In the genomic region with DNA sequence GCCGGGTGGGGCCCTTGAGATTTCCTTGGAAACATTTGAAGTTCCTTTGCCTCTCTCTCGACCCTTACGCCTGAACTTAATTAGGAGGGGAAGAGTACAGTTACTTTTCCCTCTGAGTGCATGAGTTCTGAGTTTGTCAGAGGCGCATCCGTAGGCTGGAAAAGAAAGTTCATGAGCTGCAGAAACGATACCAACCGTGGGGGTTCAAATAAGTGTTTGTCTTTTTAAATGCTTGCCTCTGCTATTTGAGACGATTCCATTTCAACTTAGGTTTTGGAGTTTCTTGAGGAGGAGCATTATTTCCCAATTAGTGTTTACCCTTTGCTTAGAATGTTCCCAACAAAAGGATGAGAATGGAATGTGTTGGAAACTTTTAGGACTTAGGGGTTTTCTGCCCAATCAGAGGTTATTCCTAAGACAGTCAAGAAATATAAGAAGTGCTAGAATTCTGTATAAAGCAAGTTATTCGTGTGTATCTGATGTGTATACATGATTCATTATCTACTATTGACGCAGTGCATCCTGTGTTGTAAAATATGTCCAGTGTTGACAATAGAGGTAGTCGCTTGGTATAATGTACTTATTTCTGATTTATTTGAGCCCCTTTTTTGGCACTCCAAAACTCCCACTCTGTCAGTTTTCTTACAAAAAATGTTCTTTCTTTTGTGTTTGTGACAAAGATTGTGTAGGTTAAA, we compare ENCODE assay signal across 8 cellular contexts. TPM values are rescaled to one million over a fixed set of nuclear protein-coding genes. Genes with fewer than 3 reads are reported as not detected.
DNase-seq lines count a peak whose midpoint lies in the region; ATAC-seq and TF ChIP-seq lines count a peak whose summit lies in the region.

No MANE protein-coding gene starts in this region.

- no peak for DNase-seq in activated naive CD4-positive, alpha-beta T cell treated with anti-CD3 and anti-CD28 coated beads, Interleukin-2, amount 10 ng/mL, durations not matched to agents 7 days and 5 days
- DNase-seq in activated naive CD4-positive, alpha-beta T cell treated with Interleukin-2 at 50 U/mL for 16 hours, result no peak
- DNase-seq in activated naive CD8-positive, alpha-beta T cell treated with anti-CD3 and anti-CD28 coated beads for 36 hours, result no peak
- DNase-seq in iris pigment epithelial cell (ENCODE audit: low read depth), result peak; percentile 48
- no peak for DNase-seq in suprapubic skin (ENCODE audit: low spot score in 2 of 2)
- no peak for DNase-seq in NAMALWA (ENCODE audit: low spot score)
- no peak for DNase-seq in cerebellar nuclear complex (lab: John Stamatoyannopoulos, UW)

- WGBS in suprapubic skin, result 2% methylated on average over 11 of the region's 11 CpGs

- peaks cover 4% of the 10 kb centered on the region for H3K9me3 Mint-ChIP-seq in activated naive CD4-positive, alpha-beta T cell treated with anti-CD3 and anti-CD28 coated beads, Interleukin-2, amount 10 ng/mL, durations not matched to agents 7 days and 5 days
- H3K9me3 Mint-ChIP-seq in activated naive CD8-positive, alpha-beta T cell treated with anti-CD3 and anti-CD28 coated beads for 36 hours, result no peaks in the 10 kb centered on the region

- H3K4me1 Mint-ChIP-seq in activated naive CD4-positive, alpha-beta T cell treated with anti-CD3 and anti-CD28 coated beads, Interleukin-2, amount 10 ng/mL, durations not matched to agents 7 days and 5 days, result peaks cover 52% of the 10 kb centered on the region
- peaks cover 29% of the 10 kb centered on the region for H3K4me1 Mint-ChIP-seq in activated naive CD8-positive, alpha-beta T cell treated with anti-CD3 and anti-CD28 coated beads for 36 hours

- peak overlapping the region; percentile 94 for H3K27ac Mint-ChIP-seq in activated naive CD4-positive, alpha-beta T cell treated with anti-CD3 and anti-CD28 coated beads, Interleukin-2, amount 10 ng/mL, durations not matched to agents 7 days and 5 days
- H3K27ac Mint-ChIP-seq in activated naive CD8-positive, alpha-beta T cell treated with anti-CD3 and anti-CD28 coated beads for 36 hours, result peak overlapping the region; percentile 96

- CTCF ChIA-PET in activated naive CD4-positive, alpha-beta T cell treated with anti-CD3 and anti-CD28 coated beads, Interleukin-2, amount 10 ng/mL, durations not matched to agents 7 days and 5 days (lab: Charles Lee), result interaction anchor here (0.8 to 1.8 kb wide), 2 partner anchors 12 to 14 kb away, joined by 3 to 12 read pairs; partner anchors contain the start of gene IDH1

- H3K4me3 Mint-ChIP-seq in activated naive CD4-positive, alpha-beta T cell treated with anti-CD3 and anti-CD28 coated beads, Interleukin-2, amount 10 ng/mL, durations not matched to agents 7 days and 5 days, result peak overlapping the region; percentile 93
- peak overlapping the region; percentile 87 for H3K4me3 Mint-ChIP-seq in activated naive CD8-positive, alpha-beta T cell treated with anti-CD3 and anti-CD28 coated beads for 36 hours

- no peak for TF ChIP-seq EP300 in suprapubic skin (IDR thresholded peaks at IDR 0.05)

- peaks cover 6% of the 10 kb centered on the region for H3K36me3 ChIP-seq in suprapubic skin

- H3K36me3 Mint-ChIP-seq in activated naive CD4-positive, alpha-beta T cell treated with anti-CD3 and anti-CD28 coated beads, Interleukin-2, amount 10 ng/mL, durations not matched to agents 7 days and 5 days, result peaks cover 23% of the 10 kb centered on the region
- peaks cover 8% of the 10 kb centered on the region for H3K36me3 Mint-ChIP-seq in activated naive CD8-positive, alpha-beta T cell treated with anti-CD3 and anti-CD28 coated beads for 36 hours

- peaks cover 37% of the 10 kb centered on the region for H3K4me1 ChIP-seq in suprapubic skin

- peaks cover 3% of the 10 kb centered on the region for H3K27me3 Mint-ChIP-seq in activated naive CD4-positive, alpha-beta T cell treated with anti-CD3 and anti-CD28 coated beads, Interleukin-2, amount 10 ng/mL, durations not matched to agents 7 days and 5 days
- no peaks in the 10 kb centered on the region for H3K27me3 Mint-ChIP-seq in activated naive CD8-positive, alpha-beta T cell treated with anti-CD3 and anti-CD28 coated beads for 36 hours

- peak overlapping the region; percentile 68 for H3K4me3 ChIP-seq in suprapubic skin

- no peaks in the 10 kb centered on the region for H3K27me3 ChIP-seq in suprapubic skin

- H3K9me3 ChIP-seq in suprapubic skin, result no peaks in the 10 kb centered on the region

- H3K27ac ChIP-seq in suprapubic skin, result peak overlapping the region; percentile 87

- ATAC-seq in HG03095 (IDR thresholded peaks at IDR 0.05; ENCODE audit: unreplicated experiment), result peak; percentile 4

- TF ChIP-seq POLR2A in suprapubic skin (IDR thresholded peaks at IDR 0.05), result no peak

- no peak for TF ChIP-seq CTCF in suprapubic skin (IDR thresholded peaks at IDR 0.05)

RNA-seq across cellular contexts. Expression of gene PIKFYVE, which starts 0.7 kb away (rescaled TPM):
- 10 to 100 TPM; 13.5 to 13.6 TPM for total RNA-seq in activated naive CD8-positive, alpha-beta T cell treated with anti-CD3 and anti-CD28 coated beads for 36 hours
- 10 to 100 TPM; 25.0 to 55.9 (median 26.7) TPM for total RNA-seq in suprapubic skin

RNA-seq across cellular contexts. Expression of gene IDH1, which starts 11.9 kb away (rescaled TPM):
- 10 to 100 TPM; 14.3 to 18.3 TPM for total RNA-seq in activated naive CD8-positive, alpha-beta T cell treated with anti-CD3 and anti-CD28 coated beads for 36 hours
- total RNA-seq in suprapubic skin, result 10 to 100 TPM; 38.4 to 58.3 (median 43.9) TPM
